Comparison of ENCODE assay signal across 8 cellular contexts in the genomic region with DNA sequence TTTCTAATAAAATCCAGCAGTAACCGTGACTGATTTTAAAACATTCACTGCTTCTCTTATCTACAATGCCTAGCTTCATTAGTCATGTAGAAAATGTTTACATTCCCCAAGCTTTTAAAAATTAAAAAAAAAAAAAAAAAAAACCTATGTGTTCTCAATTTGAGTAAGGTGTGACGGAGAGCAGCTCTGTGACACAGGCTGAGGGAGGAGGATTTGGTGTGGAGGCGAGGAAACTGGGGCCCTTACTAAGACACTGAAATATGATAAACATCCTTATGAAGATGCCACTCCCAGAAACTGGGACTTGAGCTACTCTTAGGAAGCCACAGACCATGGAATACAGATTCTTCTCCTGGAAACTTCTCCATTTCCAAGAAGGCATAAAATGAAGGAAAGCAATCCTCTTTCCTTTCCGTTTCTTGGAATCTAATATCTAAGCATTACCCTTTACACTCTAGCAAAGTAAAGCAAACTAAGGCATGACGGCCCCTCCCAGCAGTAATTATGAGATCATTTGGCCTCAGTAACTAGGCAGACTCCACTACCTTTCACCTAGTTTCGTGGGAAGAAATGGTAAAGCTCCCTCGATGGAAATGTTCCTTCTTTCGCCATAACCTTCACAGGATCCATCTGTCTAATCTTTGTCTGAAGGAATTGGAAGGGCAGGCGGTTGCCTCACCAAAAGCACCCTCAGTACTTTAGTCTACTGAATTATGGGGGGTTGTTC. TPM values are rescaled to one million over a fixed set of nuclear protein-coding genes. Genes with fewer than 3 reads are reported as not detected.
DNase-seq lines count a peak whose midpoint lies in the region; ATAC-seq and TF ChIP-seq lines count a peak whose summit lies in the region.

No MANE protein-coding gene starts in this region.

- H3K36me3 ChIP-seq in ACC112 (ENCODE audit: insufficient read depth, low read length): 0 out of 2 replicates have a peak, but pooled peaks cover 3% of the 10 kb centered on the region

- POLR2A ChIA-PET in RWPE1 (lab: Yijun Ruan, JAX; ENCODE audit: low non-redundant PET): interaction anchor here (1.5 kb wide), 1 partner anchor 24 kb away, joined by 4 read pairs; a partner anchor contains a TSS

- no peaks in the 10 kb centered on the region for H3K9me3 Mint-ChIP-seq in stimulated activated effector memory CD8-positive, alpha-beta T cell treated with anti-CD3 and anti-CD28 coated beads, Interleukin-12 subunit alpha, Interleukin-12 subunit beta, amount 100 ng/mL, for 72 hours

- peak overlapping the region; percentile 13; the same call in 1 of the 2 replicates for H3K4me3 ChIP-seq in ACC112 (ENCODE audit: low read depth, low read length)

- no peak for TF ChIP-seq CTCF in RWPE1 (conservative IDR thresholded peaks at IDR 0.05; ENCODE audit: low read depth)

- CTCF ChIA-PET in RWPE1 (lab: Yijun Ruan, JAX): interaction anchor here (0.6 kb wide), 2 partner anchors 76 to 1422 kb away, joined by 3 read pairs; no protein-coding TSS in a partner anchor

- peak overlapping the region; percentile 75 for H3K27ac ChIP-seq in ACC112 (ENCODE audit: low read depth, low read length)
- H3K27ac ChIP-seq in RWPE1: peak overlapping the region; percentile 63

- peak; percentile 90 for DNase-seq in RWPE1 (ENCODE audit: low spot score)
- DNase-seq in stimulated activated effector memory CD8-positive, alpha-beta T cell treated with anti-CD3 and anti-CD28 coated beads, Interleukin-12 subunit alpha, Interleukin-12 subunit beta, amount 100 ng/mL, for 72 hours (ENCODE audit: low spot score in 2 of 2): peak in 1 of 2 donors; percentile 64
- no peak for DNase-seq in NOMO-1 treated with DMSO at 0.1 percent for 48 hours (lab: John Stamatoyannopoulos, UW; ENCODE audit: unreplicated experiment)
- no peak for DNase-seq in NCI-H146 (lab: John Stamatoyannopoulos, UW)
- DNase-seq in RKO (ENCODE audit: low spot score): no peak

- ATAC-seq in GM21447 (IDR thresholded peaks at IDR 0.05; ENCODE audit: unreplicated experiment) (peak; percentile 12), esophagus mucosa (peak; percentile 84)
- ATAC-seq in stimulated activated effector memory CD8-positive, alpha-beta T cell treated with anti-CD3 and anti-CD28 coated beads, Interleukin-12 subunit alpha, Interleukin-12 subunit beta, amount 100 ng/mL, for 72 hours: peak; percentile 83

- no peaks in the 10 kb centered on the region for H3K27me3 ChIP-seq in ACC112 (ENCODE audit: insufficient read depth, low read length)

- peaks cover 69% of the 10 kb centered on the region for H3K4me1 Mint-ChIP-seq in stimulated activated effector memory CD8-positive, alpha-beta T cell treated with anti-CD3 and anti-CD28 coated beads, Interleukin-12 subunit alpha, Interleukin-12 subunit beta, amount 100 ng/mL, for 72 hours

- H3K4me1 ChIP-seq in ACC112 (ENCODE audit: control insufficient read depth, insufficient read depth, low read length, unreplicated experiment): peaks cover 30% of the 10 kb centered on the region

- H3K79me2 ChIP-seq in ACC112 (ENCODE audit: control insufficient read depth, insufficient read depth, low read length, unreplicated experiment): peaks cover 8% of the 10 kb centered on the region

- H3K36me3 Mint-ChIP-seq in stimulated activated effector memory CD8-positive, alpha-beta T cell treated with anti-CD3 and anti-CD28 coated beads, Interleukin-12 subunit alpha, Interleukin-12 subunit beta, amount 100 ng/mL, for 72 hours: peaks cover 16% of the 10 kb centered on the region

- H3K4me3 Mint-ChIP-seq in stimulated activated effector memory CD8-positive, alpha-beta T cell treated with anti-CD3 and anti-CD28 coated beads, Interleukin-12 subunit alpha, Interleukin-12 subunit beta, amount 100 ng/mL, for 72 hours: peak overlapping the region; percentile 32

- H2AFZ ChIP-seq in ACC112 (ENCODE audit: low read length, unreplicated experiment): peak overlapping the region; percentile 19

- H3K27ac Mint-ChIP-seq in stimulated activated effector memory CD8-positive, alpha-beta T cell treated with anti-CD3 and anti-CD28 coated beads, Interleukin-12 subunit alpha, Interleukin-12 subunit beta, amount 100 ng/mL, for 72 hours: peak overlapping the region; percentile 69

RNA-seq across cellular contexts. Expression of a gene that starts 23.5 kb away (rescaled TPM):
- 8.5 TPM for total RNA-seq in esophagus mucosa

Comparison
In these comparisons a context has a peak if more than half of its experiments do, and no peak if none do; other contexts are left out.
1. ATAC-seq: peak in every context shown above with its lines; median percentile 84 in esophagus mucosa; 83 in stimulated activated effector memory CD8-positive, alpha-beta T cell treated with anti-CD3 and anti-CD28 coated beads, Interleukin-12 subunit alpha, Interleukin-12 subunit beta, amount 100 ng/mL, for 72 hours; 12 in GM21447.